Comparison of ENCODE assay signal across 25 cellular contexts in the genomic region with DNA sequence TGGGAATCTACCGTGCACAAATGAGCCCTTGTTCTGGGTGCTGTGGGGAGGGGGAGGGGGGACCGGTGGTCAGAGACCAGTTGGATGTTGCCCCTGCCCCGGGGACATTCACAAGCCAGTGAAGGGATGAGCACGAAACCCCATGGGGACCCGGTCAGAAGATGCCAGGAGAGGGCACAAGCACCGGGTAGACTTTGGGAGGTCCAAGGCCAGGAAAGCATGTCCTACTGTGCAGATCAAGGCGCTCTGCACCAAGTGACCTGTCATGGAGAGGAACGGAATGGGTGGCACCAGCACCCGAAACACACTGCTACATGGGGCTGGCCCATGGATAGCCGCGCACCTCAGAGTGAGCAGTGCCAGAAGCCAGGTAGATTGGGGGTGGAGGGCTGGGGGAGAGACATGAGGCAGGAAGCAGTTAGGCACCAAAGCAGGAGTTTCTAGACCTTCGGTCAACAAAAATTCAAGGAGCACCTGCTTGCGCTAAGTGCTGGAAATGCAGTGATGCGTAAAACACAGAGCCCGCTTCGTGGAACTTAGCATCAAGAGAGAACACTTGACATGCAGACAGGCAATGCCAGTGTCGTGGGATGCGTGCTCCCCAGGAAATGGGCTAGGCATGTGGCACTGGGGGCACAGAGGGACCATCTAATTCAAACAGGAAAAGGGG.
DNase-seq lines count a peak whose midpoint lies in the region; ATAC-seq, FAIRE-seq and TF ChIP-seq lines count a peak whose summit lies in the region.
"Had no signal": no experiment of that assay in that cellular context is flagged by ENCODE, and none has a peak within 500 bp of the region (broad histone marks: within the 10 kb centered on the region; RNA-seq: fewer than 3 reads in every experiment).

No MANE protein-coding gene starts in this region.

- TF ChIP-seq CTCF in pancreas (IDR thresholded peaks at IDR 0.05) (no peak), ascending aorta (IDR thresholded peaks at IDR 0.05) (no peak)

- H3K4me1 ChIP-seq in naive thymus-derived CD4-positive, alpha-beta T cell (ENCODE audit: control insufficient read depth in 2 of 2, insufficient read depth in 2 of 2, low read length in 2 of 2): peaks cover 0 to 6% of the 10 kb centered on the region in 2 donors
- peaks cover 0 to 5% (median 0%) of the 10 kb centered on the region in 3 donors for H3K4me1 ChIP-seq in pancreas
- no peaks in the 10 kb centered on the region for H3K4me1 ChIP-seq in ascending aorta

- H3K27ac ChIP-seq in KOPT-K1 (ENCODE audit: low read depth, low read length, poor library complexity, severe bottlenecking): peak overlapping the region; percentile 4
- no peak overlapping the region for H3K27ac ChIP-seq in naive thymus-derived CD4-positive, alpha-beta T cell (ENCODE audit: low read depth, low read length)
- H3K27ac ChIP-seq in pancreas: no peak overlapping the region
- H3K27ac ChIP-seq in ascending aorta: no peak overlapping the region
- H3K27ac ChIP-seq: HL-60, KMS-11, PC-9, RWPE1 had no signal

- peaks cover 0 to 8% (median 0%) of the 10 kb centered on the region in 5 donors for H3K27me3 Mint-ChIP-seq in naive thymus-derived CD4-positive, alpha-beta T cell

- intact Hi-C loops in naive thymus-derived CD4-positive, alpha-beta T cell (cut with micrococcal nuclease): no loop called here
- intact Hi-C loops in pancreas (cut with DNase I) (no loop called here), ascending aorta (cut with DNase I) (no loop called here)

- CTCF ChIA-PET in naive thymus-derived CD4-positive, alpha-beta T cell (lab: Charles Lee): no interaction called here

- peaks cover 13 to 37% (median 25%) of the 10 kb centered on the region in 7 donors for H3K4me1 Mint-ChIP-seq in naive thymus-derived CD4-positive, alpha-beta T cell

- DNase-seq in DMS53 treated with DMSO at 0.1 percent for 48 hours (lab: John Stamatoyannopoulos, UW; ENCODE audit: unreplicated experiment) (peak; percentile 71), NCI-H774 (lab: John Stamatoyannopoulos, UW) (peak; percentile 30), pancreas (no peak), ascending aorta (ENCODE audit: low spot score in 2 of 2) (no peak)
- peak in 1 of 9 donors; percentile 7 for DNase-seq in naive thymus-derived CD4-positive, alpha-beta T cell
- DNase-seq: ACHN, EL, H9, NCI-H1048, NCI-H1436, NCI-H2081 treated with DMSO at 0.1 percent for 48 hours, NCI-H524 treated with DMSO at 0.1 percent for 48 hours, PC-9, SIG-M5, T-cell had no signal

- H3K36me3 ChIP-seq in KOPT-K1 (ENCODE audit: insufficient read depth, low read length) (no peaks in the 10 kb centered on the region), pancreas (no peaks in the 10 kb centered on the region), ascending aorta (no peaks in the 10 kb centered on the region)
- no peaks in the 10 kb centered on the region for H3K36me3 ChIP-seq in naive thymus-derived CD4-positive, alpha-beta T cell (ENCODE audit: control insufficient read depth in 2 of 3, insufficient read depth in 3 of 3, low read length in 3 of 3)

- no peak overlapping the region for H3K4me3 ChIP-seq in naive thymus-derived CD4-positive, alpha-beta T cell (ENCODE audit: low read length)
- H3K4me3 ChIP-seq in pancreas (no peak overlapping the region), ascending aorta (no peak overlapping the region)
- H3K4me3 ChIP-seq: PC-9 had no signal

- H3K9me3 ChIP-seq in KOPT-K1 (ENCODE audit: insufficient read depth, low read length, poor library complexity, severe bottlenecking) (no peaks in the 10 kb centered on the region), pancreas (no peaks in the 10 kb centered on the region), ascending aorta (no peaks in the 10 kb centered on the region)
- H3K9me3 ChIP-seq in naive thymus-derived CD4-positive, alpha-beta T cell (ENCODE audit: control insufficient read depth in 2 of 3, low read length in 3 of 3): no peaks in the 10 kb centered on the region

- peak overlapping the region in 5 of 9 donors; percentile 11 to 68 (median 59) for H3K27ac Mint-ChIP-seq in naive thymus-derived CD4-positive, alpha-beta T cell
- H3K27ac Mint-ChIP-seq: H9, T-cell had no signal

- POLR2A ChIA-PET in naive thymus-derived CD4-positive, alpha-beta T cell (lab: Charles Lee): no interaction called here

- H3K4me3 Mint-ChIP-seq in naive thymus-derived CD4-positive, alpha-beta T cell: no peak overlapping the region
- H3K4me3 Mint-ChIP-seq: H9, T-cell had no signal

- no peak for ATAC-seq in naive thymus-derived CD4-positive, alpha-beta T cell
- ATAC-seq in GM21786 (IDR thresholded peaks at IDR 0.05; ENCODE audit: unreplicated experiment) (no peak), pancreas (no peak), GM18868 (IDR thresholded peaks at IDR 0.05; ENCODE audit: unreplicated experiment) (no peak)
- ATAC-seq: SK-N-SH treated with all-trans-retinoic acid at 6 μM for 48 hours, T-cell had no signal

- H3K27me3 ChIP-seq in naive thymus-derived CD4-positive, alpha-beta T cell (ENCODE audit: control insufficient read depth in 2 of 2, insufficient read depth in 2 of 2, low read length in 2 of 2): no peaks in the 10 kb centered on the region
- no peaks in the 10 kb centered on the region for H3K27me3 ChIP-seq in pancreas
- H3K27me3 ChIP-seq in ascending aorta: no peaks in the 10 kb centered on the region

- 87 to 90% methylated on average over 18 of the region's 18 CpGs for WGBS in pancreas, 2 donors

- FAIRE-seq in pancreas (lab: Jason Lieb, UNC): no peak
- FAIRE-seq: GM12891, GM18507 had no signal

- no peaks in the 10 kb centered on the region for H3K36me3 Mint-ChIP-seq in naive thymus-derived CD4-positive, alpha-beta T cell
- H3K36me3 Mint-ChIP-seq: CD14-positive monocyte, T-cell had no signal

- peaks cover 0 to under 1% (median 0%) of the 10 kb centered on the region in 11 donors for H3K9me3 Mint-ChIP-seq in naive thymus-derived CD4-positive, alpha-beta T cell
- H3K9me3 Mint-ChIP-seq: H9, T-cell had no signal

Comparison
In these comparisons a context has a peak if more than half of its experiments do, and no peak if none do; other contexts are left out.
1. DNase-seq: peak in DMS53 treated with DMSO at 0.1 percent for 48 hours (single experiment) and NCI-H774 (single experiment); none in pancreas (0 of 6) and ascending aorta (0 of 2).